8 cellular contexts compared by ENCODE assay signal in genomic region chr11:73404048-73404447, GRCh38. TPM values are rescaled to one million over a fixed set of nuclear protein-coding genes. Genes with fewer than 3 reads are reported as not detected.
DNase-seq lines count a peak whose midpoint lies in the region; ATAC-seq and TF ChIP-seq lines count a peak whose summit lies in the region.

No MANE protein-coding gene starts in this region.

- no peak overlapping the region for H3K27ac ChIP-seq in OCI-LY7 (ENCODE audit: low read depth, low read length, poor library complexity, severe bottlenecking)
- H3K27ac ChIP-seq in CD8-positive, alpha-beta T cell (ENCODE audit: low read depth, low read length): no peak overlapping the region

- TF ChIP-seq CTCF in OCI-LY7 (conservative IDR thresholded peaks at IDR 0.05; ENCODE audit: low read length) (peak; percentile 54), endothelial cell (IDR thresholded peaks at IDR 0.05; ENCODE audit: unreplicated experiment) (peak; percentile 55)
- TF ChIP-seq CTCF in CD8-positive, alpha-beta T cell (IDR thresholded peaks at IDR 0.05): no peak

- no peaks in the 10 kb centered on the region for H3K27me3 Mint-ChIP-seq in stimulated activated naive CD8-positive, alpha-beta T cell treated with anti-CD3 and anti-CD28 coated beads, Interleukin-15, Interleukin-2, amounts not matched to agents 100 ng/mL and 50 ng/mL, for 24 hours
- H3K27me3 Mint-ChIP-seq in stimulated activated naive CD8-positive, alpha-beta T cell treated with anti-CD3 and anti-CD28 coated beads, Interleukin-15, amount 100 ng/mL, for 72 hours: no peaks in the 10 kb centered on the region
- peaks cover 2% of the 10 kb centered on the region for H3K27me3 Mint-ChIP-seq in endothelial cell (ENCODE audit: unreplicated experiment)
- H3K27me3 Mint-ChIP-seq in CD8-positive, alpha-beta T cell (ENCODE audit: low read depth): no peaks in the 10 kb centered on the region

- H3K4me3 ChIP-seq in OCI-LY7 (ENCODE audit: low read depth, low read length, poor library complexity, severe bottlenecking): no peak overlapping the region
- H3K4me3 ChIP-seq in CD8-positive, alpha-beta T cell (ENCODE audit: low read depth, low read length): no peak overlapping the region

- H3K9me3 ChIP-seq in OCI-LY7 (ENCODE audit: low read length): no peaks in the 10 kb centered on the region
- no peaks in the 10 kb centered on the region for H3K9me3 ChIP-seq in CD8-positive, alpha-beta T cell (ENCODE audit: low read length)

- no peak for DNase-seq in stimulated activated naive CD8-positive, alpha-beta T cell treated with anti-CD3 and anti-CD28 coated beads, Interleukin-15, amount 100 ng/mL, for 72 hours
- DNase-seq in OCI-LY7 (ENCODE audit: low spot score): no peak
- DNase-seq in endothelial cell (ENCODE audit: low spot score): peak; percentile 72
- peak; percentile 60 for DNase-seq in mucosa of gallbladder (ENCODE audit: low spot score)
- no peak for DNase-seq in CD8-positive, alpha-beta T cell
- no peak for DNase-seq in HPDE6-E6E7 (ENCODE audit: extremely low spot score)
- no peak for DNase-seq in NCI-H2029 treated with DMSO at 0.1 percent for 48 hours (lab: John Stamatoyannopoulos, UW)

- no peaks in the 10 kb centered on the region for H3K4me1 ChIP-seq in OCI-LY7 (ENCODE audit: insufficient read depth, low read length, poor library complexity, severe bottlenecking)
- H3K4me1 ChIP-seq in CD8-positive, alpha-beta T cell (ENCODE audit: insufficient read depth, low read length): no peaks in the 10 kb centered on the region

- peak overlapping the region; percentile 60 for H3K27ac Mint-ChIP-seq in stimulated activated naive CD8-positive, alpha-beta T cell treated with anti-CD3 and anti-CD28 coated beads, Interleukin-15, Interleukin-2, amounts not matched to agents 100 ng/mL and 50 ng/mL, for 24 hours
- peak overlapping the region in 1 of 2 donors; percentile 4 for H3K27ac Mint-ChIP-seq in stimulated activated naive CD8-positive, alpha-beta T cell treated with anti-CD3 and anti-CD28 coated beads, Interleukin-15, amount 100 ng/mL, for 72 hours
- no peak overlapping the region for H3K27ac Mint-ChIP-seq in endothelial cell (ENCODE audit: unreplicated experiment)
- no peak overlapping the region for H3K27ac Mint-ChIP-seq in CD8-positive, alpha-beta T cell

- peaks cover 9% of the 10 kb centered on the region for H3K36me3 Mint-ChIP-seq in stimulated activated naive CD8-positive, alpha-beta T cell treated with anti-CD3 and anti-CD28 coated beads, Interleukin-15, Interleukin-2, amounts not matched to agents 100 ng/mL and 50 ng/mL, for 24 hours (ENCODE audit: low read depth)
- peaks cover 11% of the 10 kb centered on the region for H3K36me3 Mint-ChIP-seq in endothelial cell (ENCODE audit: low read depth, unreplicated experiment)
- H3K36me3 Mint-ChIP-seq in CD8-positive, alpha-beta T cell: peaks cover 40% of the 10 kb centered on the region

- H3K36me3 ChIP-seq in OCI-LY7 (ENCODE audit: insufficient read depth, low read length): peaks cover 14% of the 10 kb centered on the region
- peaks cover 16% of the 10 kb centered on the region for H3K36me3 ChIP-seq in CD8-positive, alpha-beta T cell (ENCODE audit: insufficient read depth, low read length)

- no peaks in the 10 kb centered on the region for H3K27me3 ChIP-seq in CD8-positive, alpha-beta T cell (ENCODE audit: insufficient read depth, low read length)

- POLR2A ChIA-PET in OCI-LY7 (lab: Charles Lee): no interaction called here
- POLR2A ChIA-PET in CD8-positive, alpha-beta T cell (lab: Charles Lee): no interaction called here

- no peak overlapping the region for H2AFZ ChIP-seq in OCI-LY7 (ENCODE audit: low read length)

- no peaks in the 10 kb centered on the region for H4K20me1 ChIP-seq in OCI-LY7 (ENCODE audit: insufficient read depth, low read length)

- intact Hi-C loops in OCI-LY7 (cut with micrococcal nuclease; ENCODE audit: unreplicated experiment): no loop called here
- intact Hi-C loops in CD8-positive, alpha-beta T cell (cut with DNase I, micrococcal nuclease): no loop called here

- H3K9me2 ChIP-seq in OCI-LY7 (ENCODE audit: insufficient read depth, low read length): no peaks in the 10 kb centered on the region

- no peak for ATAC-seq in stimulated activated naive CD8-positive, alpha-beta T cell treated with anti-CD3 and anti-CD28 coated beads, Interleukin-15, amount 100 ng/mL, for 72 hours
- ATAC-seq in CD8-positive, alpha-beta T cell: no peak

- H3K4me1 Mint-ChIP-seq in stimulated activated naive CD8-positive, alpha-beta T cell treated with anti-CD3 and anti-CD28 coated beads, Interleukin-15, Interleukin-2, amounts not matched to agents 100 ng/mL and 50 ng/mL, for 24 hours (ENCODE audit: low read depth): no peaks in the 10 kb centered on the region
- peaks cover 6% of the 10 kb centered on the region for H3K4me1 Mint-ChIP-seq in stimulated activated naive CD8-positive, alpha-beta T cell treated with anti-CD3 and anti-CD28 coated beads, Interleukin-15, amount 100 ng/mL, for 72 hours
- H3K4me1 Mint-ChIP-seq in endothelial cell (ENCODE audit: unreplicated experiment): peaks cover 7% of the 10 kb centered on the region
- no peaks in the 10 kb centered on the region for H3K4me1 Mint-ChIP-seq in CD8-positive, alpha-beta T cell (ENCODE audit: low read depth)

- BruUV-seq in OCI-LY7 (replicated peaks; lab: Mats Ljungman, UMichigan): no TSS peak

- H3K4me2 ChIP-seq in OCI-LY7 (ENCODE audit: low read length): no peak overlapping the region

- H3K9me3 Mint-ChIP-seq in stimulated activated naive CD8-positive, alpha-beta T cell treated with anti-CD3 and anti-CD28 coated beads, Interleukin-15, Interleukin-2, amounts not matched to agents 100 ng/mL and 50 ng/mL, for 24 hours: no peaks in the 10 kb centered on the region
- H3K9me3 Mint-ChIP-seq in stimulated activated naive CD8-positive, alpha-beta T cell treated with anti-CD3 and anti-CD28 coated beads, Interleukin-15, amount 100 ng/mL, for 72 hours: no peaks in the 10 kb centered on the region
- no peaks in the 10 kb centered on the region for H3K9me3 Mint-ChIP-seq in endothelial cell (ENCODE audit: unreplicated experiment)
- H3K9me3 Mint-ChIP-seq in CD8-positive, alpha-beta T cell: no peaks in the 10 kb centered on the region

- CTCF ChIA-PET in OCI-LY7 (lab: Charles Lee; ENCODE audit: unreplicated experiment): no interaction called here
- CTCF ChIA-PET in CD8-positive, alpha-beta T cell (lab: Charles Lee): interaction anchor here (0.9 to 3.2 kb wide), 2 partner anchors 10 to 53 kb away, joined by 3 to 16 read pairs; no protein-coding TSS in a partner anchor

- H3K79me2 ChIP-seq in OCI-LY7 (ENCODE audit: insufficient read depth, low read depth, low read length): no peaks in the 10 kb centered on the region

- H3K4me3 Mint-ChIP-seq in stimulated activated naive CD8-positive, alpha-beta T cell treated with anti-CD3 and anti-CD28 coated beads, Interleukin-15, Interleukin-2, amounts not matched to agents 100 ng/mL and 50 ng/mL, for 24 hours: no peak overlapping the region
- no peak overlapping the region for H3K4me3 Mint-ChIP-seq in stimulated activated naive CD8-positive, alpha-beta T cell treated with anti-CD3 and anti-CD28 coated beads, Interleukin-15, amount 100 ng/mL, for 72 hours
- H3K4me3 Mint-ChIP-seq in endothelial cell (ENCODE audit: unreplicated experiment): no peak overlapping the region
- no peak overlapping the region for H3K4me3 Mint-ChIP-seq in CD8-positive, alpha-beta T cell

RNA-seq across cellular contexts. Expression of gene RELT, which starts 27.8 kb away (rescaled TPM):
- 16.6 and 21.5 TPM in 2 replicates for total RNA-seq in OCI-LY7 (2014; rRNA removed; shearing (Covaris generic))
- total RNA-seq in OCI-LY7 (2022) (24.7 and 30.8 TPM in 2 replicates), endothelial cell (ENCODE audit: unreplicated experiment) (15.2 TPM), mucosa of gallbladder (5.9 TPM)
- 100 to 1,000 TPM; 144 to 158 TPM for total RNA-seq in CD8-positive, alpha-beta T cell

Comparison
In these comparisons a context has a peak if more than half of its experiments do, and no peak if none do; other contexts are left out.
1. DNase-seq: peak in endothelial cell (single experiment) and mucosa of gallbladder (single experiment); none in stimulated activated naive CD8-positive, alpha-beta T cell treated with anti-CD3 and anti-CD28 coated beads, Interleukin-15, amount 100 ng/mL, for 72 hours (0 of 2), OCI-LY7 (single experiment), CD8-positive, alpha-beta T cell (0 of 7), HPDE6-E6E7 (single experiment) and NCI-H2029 treated with DMSO at 0.1 percent for 48 hours (single experiment).